Comparison of ENCODE assay signal across 32 cellular contexts in genomic region chr5:133897431-133897830, GRCh38.
"Had no signal": no experiment of that assay in that cellular context is flagged by ENCODE, and none has a peak within 500 bp of the region (broad histone marks: within the 10 kb centered on the region; RNA-seq: fewer than 3 reads in every experiment).

No MANE protein-coding gene starts in this region.

- H3K4me3 ChIP-seq: adrenal gland, ascending aorta, hepatocyte, left ventricle myocardium inferior, pancreas, psoas muscle, right lobe of liver, skin epidermis, thoracic aorta, upper lobe of left lung had no signal

- DNase-seq: activated B cell treated with CpG ODN at 0.5 μM for 24 hours; activated CD4-positive, alpha-beta T cell treated with anti-CD3 and anti-CD28 coated beads for 36 hours; activated CD4-positive, alpha-beta T cell treated with anti-CD3 and anti-CD28 coated beads, Interleukin-2, amount 50 U/mL, for 4 hours; activated CD8-positive, alpha-beta memory T cell treated with anti-CD3 and anti-CD28 coated beads for 24 hours; activated CD8-positive, alpha-beta memory T cell treated with anti-CD3 and anti-CD28 coated beads, Interleukin-2, amount 50 U/mL, for 4 hours; activated naive CD4-positive, alpha-beta T cell; activated T-cell treated with anti-CD3 and anti-CD28 coated beads, Interleukin-2, amount 50 U/mL, for 24 hours; adrenal gland; brain microvascular endothelial cell; caudate nucleus; effector CD8-positive, alpha-beta T cell; erythroblast; foreskin keratinocyte; glutamatergic neuron; left ventricle myocardium inferior; mammary epithelial cell; midbrain; pancreas; psoas muscle; right lobe of liver; stimulated activated naive CD4-positive, alpha-beta T cell; T-helper 1 cell; T-helper 9 cell; upper lobe of left lung had no signal

- H3K36me3 Mint-ChIP-seq: activated naive CD8-positive, alpha-beta T cell; natural killer cell treated with Interleukin-12 subunit alpha and Interleukin-12 subunit beta and Interleukin-15 and Interleukin-18, amount 100 ng/mL, for 72 hours had no signal

- H3K4me2 ChIP-seq: hepatocyte had no signal

- H3K4me1 ChIP-seq: adrenal gland, ascending aorta, pancreas, right lobe of liver, upper lobe of left lung had no signal

- FAIRE-seq: pancreas had no signal

- H3K27me3 ChIP-seq: adrenal gland, ascending aorta, brain microvascular endothelial cell, hepatocyte, pancreas, right lobe of liver, upper lobe of left lung had no signal

- H3K27ac Mint-ChIP-seq: activated B cell treated with CpG ODN at 0.5 μM for 24 hours; activated CD4-positive, alpha-beta T cell treated with anti-CD3 and anti-CD28 coated beads for 36 hours; activated naive CD8-positive, alpha-beta T cell; activated T-cell treated with anti-CD3 and anti-CD28 coated beads, Interleukin-2, amount 50 U/mL, for 24 hours; activated T-helper 2 cell treated with anti-CD3 and anti-CD28 coated beads, Interferon-gamma antibody, Interleukin-2, Interleukin-4, amounts not matched to agents 10 μg/mL and 5 μg/mL and 100 μg/mL, durations not matched to agents 14 hours and 24 hours and 36 hours; dendritic cell treated with granulocyte-macrophage colony-stimulating factor and Interleukin-4, amounts not matched to agents 40 ng/mL and 50 ng/mL, for 4 days; natural killer cell treated with Interleukin-12 subunit alpha and Interleukin-12 subunit beta and Interleukin-15 and Interleukin-18, amount 100 ng/mL, for 72 hours had no signal

- H2AFZ ChIP-seq: hepatocyte had no signal

- H3K36me3 ChIP-seq: adrenal gland, ascending aorta, brain microvascular endothelial cell, left ventricle myocardium inferior, pancreas, right lobe of liver, thoracic aorta, upper lobe of left lung had no signal

- H3K9me3 ChIP-seq: adrenal gland, ascending aorta, left ventricle myocardium inferior, pancreas, psoas muscle, right lobe of liver, thoracic aorta, upper lobe of left lung had no signal

- H3K4me3 Mint-ChIP-seq: activated B cell treated with CpG ODN at 0.5 μM for 24 hours; activated CD4-positive, alpha-beta T cell treated with anti-CD3 and anti-CD28 coated beads for 36 hours; activated naive CD8-positive, alpha-beta T cell; activated T-cell treated with anti-CD3 and anti-CD28 coated beads, Interleukin-2, amount 50 U/mL, for 24 hours; dendritic cell treated with granulocyte-macrophage colony-stimulating factor and Interleukin-4, amounts not matched to agents 40 ng/mL and 50 ng/mL, for 4 days; natural killer cell treated with Interleukin-12 subunit alpha and Interleukin-12 subunit beta and Interleukin-15 and Interleukin-18, amount 100 ng/mL, for 72 hours had no signal

- H3K27ac ChIP-seq: adrenal gland, ascending aorta, brain microvascular endothelial cell, foreskin keratinocyte, hepatocyte, left ventricle myocardium inferior, pancreas, psoas muscle, right lobe of liver, skin epidermis, thoracic aorta, upper lobe of left lung had no signal

- H3K27me3 Mint-ChIP-seq: activated B cell treated with CpG ODN at 0.5 μM for 24 hours; activated CD4-positive, alpha-beta T cell treated with anti-CD3 and anti-CD28 coated beads for 36 hours; activated naive CD8-positive, alpha-beta T cell; activated T-cell treated with anti-CD3 and anti-CD28 coated beads, Interleukin-2, amount 50 U/mL, for 24 hours had no signal

- H3K9me3 Mint-ChIP-seq: activated B cell treated with CpG ODN at 0.5 μM for 24 hours; activated T-cell treated with anti-CD3 and anti-CD28 coated beads, Interleukin-2, amount 50 U/mL, for 24 hours; activated T-helper 2 cell treated with anti-CD3 and anti-CD28 coated beads, Interferon-gamma antibody, Interleukin-2, Interleukin-4, amounts not matched to agents 10 μg/mL and 5 μg/mL and 100 μg/mL, durations not matched to agents 14 hours and 24 hours and 36 hours; dendritic cell treated with granulocyte-macrophage colony-stimulating factor and Interleukin-4, amounts not matched to agents 40 ng/mL and 50 ng/mL, for 4 days; natural killer cell treated with Interleukin-12 subunit alpha and Interleukin-12 subunit beta and Interleukin-15 and Interleukin-18, amount 100 ng/mL, for 72 hours had no signal

- H3K79me2 ChIP-seq: hepatocyte had no signal

- ATAC-seq: activated CD4-positive, alpha-beta T cell treated with anti-CD3 and anti-CD28 coated beads for 36 hours; foreskin keratinocyte; natural killer cell treated with Interleukin-12 subunit alpha and Interleukin-12 subunit beta and Interleukin-15 and Interleukin-18, amount 100 ng/mL, for 72 hours; pancreas; right lobe of liver had no signal
